Comparison of ENCODE assay signal across 18 cellular contexts in the genomic region with DNA sequence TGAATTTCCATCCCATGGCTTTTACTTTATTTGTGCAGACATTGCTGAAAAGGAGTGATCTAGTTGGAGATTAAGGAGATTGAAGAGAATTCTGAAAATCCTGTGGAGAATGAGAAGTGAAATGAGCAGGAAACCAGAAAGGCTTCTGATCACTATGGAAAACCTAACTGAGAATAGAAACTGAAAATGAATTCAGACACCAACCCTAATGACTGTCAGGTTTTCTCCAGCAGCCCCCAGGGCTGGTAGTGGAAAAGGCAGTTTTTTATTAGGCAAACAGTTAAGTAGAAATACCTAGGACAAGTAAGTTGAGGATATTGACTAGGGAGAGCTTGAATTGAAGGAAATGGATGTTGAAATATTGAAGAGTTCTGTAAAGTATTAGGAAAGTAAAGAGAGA. TPM values are rescaled to one million over a fixed set of nuclear protein-coding genes. Genes with fewer than 3 reads are reported as not detected.
DNase-seq lines count a peak whose midpoint lies in the region; ATAC-seq and TF ChIP-seq lines count a peak whose summit lies in the region.
"Had no signal": no experiment of that assay in that cellular context is flagged by ENCODE, and none has a peak within 500 bp of the region (broad histone marks: within the 10 kb centered on the region; RNA-seq: fewer than 3 reads in every experiment).

No MANE protein-coding gene starts in this region.

- H3K27me3 Mint-ChIP-seq in activated CD8-positive, alpha-beta T cell treated with anti-CD3 and anti-CD28 coated beads, Interleukin-2, amount 10 ng/mL, durations not matched to agents 7 days and 5 days (ENCODE audit: low read depth), result no peaks in the 10 kb centered on the region
- no peaks in the 10 kb centered on the region for H3K27me3 Mint-ChIP-seq in activated CD8-positive, alpha-beta T cell treated with anti-CD3 and anti-CD28 coated beads for 36 hours
- H3K27me3 Mint-ChIP-seq in H9 (ENCODE audit: low read depth) (no peaks in the 10 kb centered on the region), osteocyte (ENCODE audit: unreplicated experiment) (no peaks in the 10 kb centered on the region), endodermal cell (ENCODE audit: insufficient read depth) (no peaks in the 10 kb centered on the region)
- H3K27me3 Mint-ChIP-seq: activated naive CD8-positive, alpha-beta T cell had no signal

- H3K4ac ChIP-seq in H9 (ENCODE audit: low read depth, low read length), result no peak overlapping the region

- peak overlapping the region; percentile 11 for H2BK20ac ChIP-seq in H9 (ENCODE audit: low read depth, low read length, poor library complexity, severe bottlenecking)

- H3K18ac ChIP-seq in H9 (ENCODE audit: insufficient read length, low read depth, low read length), result no peak overlapping the region

- no peak overlapping the region for H3K23ac ChIP-seq in H9 (ENCODE audit: insufficient read length, low read depth, low read length)

- no peak for DNase-seq in activated CD8-positive, alpha-beta T cell treated with anti-CD3 and anti-CD28 coated beads, Interleukin-2, amount 10 ng/mL, durations not matched to agents 7 days and 5 days
- DNase-seq in activated CD8-positive, alpha-beta T cell treated with anti-CD3 and anti-CD28 coated beads for 36 hours, result no peak
- DNase-seq in H9 (no peak), osteocyte (ENCODE audit: extremely low spot score, unreplicated experiment) (no peak), endodermal cell (no peak), body of pancreas (no peak), DMS153 (lab: John Stamatoyannopoulos, UW) (no peak)
- DNase-seq: activated CD4-positive, alpha-beta T cell treated with anti-CD3 and anti-CD28 coated beads for 1 hour; activated T-cell treated with anti-CD3 and anti-CD28 coated beads for 4 hours; esophagus squamous epithelium; heart left ventricle; NCI-H1436 had no signal

- H3K36me3 Mint-ChIP-seq in activated CD8-positive, alpha-beta T cell treated with anti-CD3 and anti-CD28 coated beads, Interleukin-2, amount 10 ng/mL, durations not matched to agents 7 days and 5 days (ENCODE audit: low read depth), result no peaks in the 10 kb centered on the region
- no peaks in the 10 kb centered on the region for H3K36me3 Mint-ChIP-seq in activated CD8-positive, alpha-beta T cell treated with anti-CD3 and anti-CD28 coated beads for 36 hours (ENCODE audit: low read depth)
- H3K36me3 Mint-ChIP-seq in H9 (ENCODE audit: insufficient read depth in 1 of 3, low read depth in 3 of 3) (no peaks in the 10 kb centered on the region; a peak in 1 of 7 replicates), osteocyte (ENCODE audit: unreplicated experiment) (no peaks in the 10 kb centered on the region), endodermal cell (ENCODE audit: low read depth) (no peaks in the 10 kb centered on the region)

- H3K9ac ChIP-seq in H9 (ENCODE audit: extremely low read depth, insufficient read length, low read length), result no peak overlapping the region
- no peak overlapping the region for H3K9ac ChIP-seq in endodermal cell (ENCODE audit: extremely low read depth, low read length, poor library complexity, severe bottlenecking)

- H3K79me2 ChIP-seq in H9 (ENCODE audit: insufficient read depth, low read length), result no peaks in the 10 kb centered on the region

- H4K20me1 ChIP-seq in H9 (ENCODE audit: control insufficient read depth, insufficient read depth, insufficient read length), result no peaks in the 10 kb centered on the region

- H3K14ac ChIP-seq in H9 (ENCODE audit: insufficient read depth, low read length), result no peak overlapping the region

- H3K4me2 ChIP-seq in H9 (ENCODE audit: insufficient read depth, insufficient read length, low read length), result no peak overlapping the region
- H3K4me2 ChIP-seq: A549 had no signal

- no peak overlapping the region for H2BK5ac ChIP-seq in H9 (ENCODE audit: insufficient read length, low read length)

- CTCF ChIA-PET in activated CD8-positive, alpha-beta T cell treated with anti-CD3 and anti-CD28 coated beads, Interleukin-2, amount 10 ng/mL, durations not matched to agents 7 days and 5 days (lab: Charles Lee), result interaction anchor here (2.2 to 3.0 kb wide), 2 partner anchors 13 to 22 kb away, joined by 12 to 24 read pairs; a partner anchor contains a TSS
- CTCF ChIA-PET in activated CD8-positive, alpha-beta T cell treated with anti-CD3 and anti-CD28 coated beads for 36 hours (lab: Charles Lee), result interaction anchor here (3.3 kb wide), 1 partner anchor 13 kb away, joined by 13 read pairs; no protein-coding TSS in a partner anchor

- no peak overlapping the region for H3K56ac ChIP-seq in H9 (ENCODE audit: insufficient read length, low read depth, low read length)

- no peaks in the 10 kb centered on the region for H3K79me1 ChIP-seq in H9 (ENCODE audit: insufficient read depth, low read depth, low read length, poor library complexity, severe bottlenecking)

- no peak overlapping the region for H3K4me3 ChIP-seq in endodermal cell (ENCODE audit: low read length)
- H3K4me3 ChIP-seq in body of pancreas, result no peak overlapping the region
- H3K4me3 ChIP-seq: A549, esophagus squamous epithelium, heart left ventricle, right atrium auricular region had no signal

- intact Hi-C loops in activated CD8-positive, alpha-beta T cell treated with anti-CD3 and anti-CD28 coated beads for 36 hours (cut with micrococcal nuclease), result no loop called here
- intact Hi-C loops in body of pancreas (cut with DNase I), result loop anchor here (10.0 kb wide), 1 partner anchor 293 kb away; no protein-coding TSS in a partner anchor

- POLR2A ChIA-PET in activated CD8-positive, alpha-beta T cell treated with anti-CD3 and anti-CD28 coated beads, Interleukin-2, amount 10 ng/mL, durations not matched to agents 7 days and 5 days (lab: Charles Lee), result interaction anchor here (1.7 kb wide), 1 partner anchor 15 kb away, joined by 5 read pairs; a partner anchor contains a TSS
- POLR2A ChIA-PET in activated CD8-positive, alpha-beta T cell treated with anti-CD3 and anti-CD28 coated beads for 36 hours (lab: Charles Lee), result no interaction called here

- no peaks in the 10 kb centered on the region for H3K36me3 ChIP-seq in endodermal cell (ENCODE audit: control insufficient read depth, insufficient read depth, low read length)
- no peaks in the 10 kb centered on the region for H3K36me3 ChIP-seq in body of pancreas (replicated peaks in 1 of 2; ENCODE audit: insufficient read depth in 1 of 2, low read depth in 2 of 2)
- H3K36me3 ChIP-seq: esophagus squamous epithelium, heart left ventricle, right atrium auricular region had no signal

- no peak overlapping the region for H2BK12ac ChIP-seq in H9 (ENCODE audit: insufficient read length, low read depth, low read length)

- no peaks in the 10 kb centered on the region for H3K9me3 ChIP-seq in H9 (ENCODE audit: control insufficient read depth, low read depth, low read length)
- H3K9me3 ChIP-seq in endodermal cell (ENCODE audit: control insufficient read depth, low read length), result no peaks in the 10 kb centered on the region
- H3K9me3 ChIP-seq in body of pancreas, result no peaks in the 10 kb centered on the region
- H3K9me3 ChIP-seq: A549, esophagus squamous epithelium, heart left ventricle, right atrium auricular region had no signal

- H3K27ac Mint-ChIP-seq in activated CD8-positive, alpha-beta T cell treated with anti-CD3 and anti-CD28 coated beads, Interleukin-2, amount 10 ng/mL, durations not matched to agents 7 days and 5 days, result peak overlapping the region; percentile 53
- H3K27ac Mint-ChIP-seq in activated CD8-positive, alpha-beta T cell treated with anti-CD3 and anti-CD28 coated beads for 36 hours, result no peak overlapping the region
- H3K27ac Mint-ChIP-seq in H9 (no peak overlapping the region), osteocyte (ENCODE audit: unreplicated experiment) (peak overlapping the region; percentile 6), endodermal cell (no peak overlapping the region)
- H3K27ac Mint-ChIP-seq: activated naive CD8-positive, alpha-beta T cell had no signal

- no peak for ATAC-seq in activated CD8-positive, alpha-beta T cell treated with anti-CD3 and anti-CD28 coated beads, Interleukin-2, amount 10 ng/mL, durations not matched to agents 7 days and 5 days
- no peak for ATAC-seq in activated CD8-positive, alpha-beta T cell treated with anti-CD3 and anti-CD28 coated beads for 36 hours
- ATAC-seq in HG03520 (IDR thresholded peaks at IDR 0.05; ENCODE audit: unreplicated experiment), result peak; percentile 61
- no peak for ATAC-seq in body of pancreas
- ATAC-seq: A549, heart left ventricle had no signal

- no peaks in the 10 kb centered on the region for H3K27me3 ChIP-seq in H9 (ENCODE audit: insufficient read depth, low read length)
- no peaks in the 10 kb centered on the region for H3K27me3 ChIP-seq in endodermal cell (ENCODE audit: control insufficient read depth, insufficient read depth, low read length, poor library complexity, severe bottlenecking)
- H3K27me3 ChIP-seq in body of pancreas, result no peaks in the 10 kb centered on the region
- H3K27me3 ChIP-seq: esophagus squamous epithelium, heart left ventricle, right atrium auricular region had no signal

- H3K9me3 Mint-ChIP-seq in activated CD8-positive, alpha-beta T cell treated with anti-CD3 and anti-CD28 coated beads, Interleukin-2, amount 10 ng/mL, durations not matched to agents 7 days and 5 days (ENCODE audit: insufficient read depth), result no peaks in the 10 kb centered on the region
- no peaks in the 10 kb centered on the region for H3K9me3 Mint-ChIP-seq in activated CD8-positive, alpha-beta T cell treated with anti-CD3 and anti-CD28 coated beads for 36 hours
- H3K9me3 Mint-ChIP-seq in H9 (no peaks in the 10 kb centered on the region), osteocyte (ENCODE audit: unreplicated experiment) (no peaks in the 10 kb centered on the region), endodermal cell (no peaks in the 10 kb centered on the region)
- H3K9me3 Mint-ChIP-seq: CD14-positive monocyte had no signal

- H3K4me1 Mint-ChIP-seq in activated CD8-positive, alpha-beta T cell treated with anti-CD3 and anti-CD28 coated beads, Interleukin-2, amount 10 ng/mL, durations not matched to agents 7 days and 5 days (ENCODE audit: low read depth), result peaks cover 12% of the 10 kb centered on the region
- H3K4me1 Mint-ChIP-seq in activated CD8-positive, alpha-beta T cell treated with anti-CD3 and anti-CD28 coated beads for 36 hours (ENCODE audit: low read depth), result peaks cover 8% of the 10 kb centered on the region
- peaks cover 9 to 12% of the 10 kb centered on the region in 2 experiments for H3K4me1 Mint-ChIP-seq in H9
- peaks cover 6% of the 10 kb centered on the region for H3K4me1 Mint-ChIP-seq in osteocyte (ENCODE audit: unreplicated experiment)
- peaks cover 2% of the 10 kb centered on the region for H3K4me1 Mint-ChIP-seq in endodermal cell
- H3K4me1 Mint-ChIP-seq: neural crest cell had no signal

- no peak overlapping the region for H4K8ac ChIP-seq in H9 (replicated peaks; ENCODE audit: insufficient read length, low read depth, low read length)

- H3K23me2 ChIP-seq in H9 (ENCODE audit: insufficient read length, low read depth, low read length, poor library complexity, severe bottlenecking), result no peaks in the 10 kb centered on the region

- H3K4me3 Mint-ChIP-seq in activated CD8-positive, alpha-beta T cell treated with anti-CD3 and anti-CD28 coated beads, Interleukin-2, amount 10 ng/mL, durations not matched to agents 7 days and 5 days, result no peak overlapping the region
- H3K4me3 Mint-ChIP-seq in activated CD8-positive, alpha-beta T cell treated with anti-CD3 and anti-CD28 coated beads for 36 hours, result no peak overlapping the region
- H3K4me3 Mint-ChIP-seq in H9 (no peak overlapping the region), osteocyte (ENCODE audit: unreplicated experiment) (no peak overlapping the region), endodermal cell (no peak overlapping the region)
- H3K4me3 Mint-ChIP-seq: activated naive CD8-positive, alpha-beta T cell; CD14-positive monocyte; neural crest cell had no signal

- H2AFZ ChIP-seq in H9 (ENCODE audit: low read length), result no peak overlapping the region

- no peak overlapping the region for H2AK5ac ChIP-seq in H9 (ENCODE audit: insufficient read length, low read length)

- H4K91ac ChIP-seq in H9 (ENCODE audit: insufficient read length, low read depth, low read length), result no peak overlapping the region

- no peak overlapping the region for H2BK120ac ChIP-seq in H9 (ENCODE audit: low read depth, low read length, poor library complexity, severe bottlenecking)

- no peak for TF ChIP-seq CTCF in activated CD8-positive, alpha-beta T cell treated with anti-CD3 and anti-CD28 coated beads for 36 hours (IDR thresholded peaks at IDR 0.05)
- no peak for TF ChIP-seq CTCF in H9 (conservative IDR thresholded peaks at IDR 0.05)
- TF ChIP-seq CTCF in osteocyte (IDR thresholded peaks at IDR 0.05), result no peak
- TF ChIP-seq CTCF in endodermal cell (conservative IDR thresholded peaks at IDR 0.05), result no peak
- TF ChIP-seq CTCF in body of pancreas (IDR thresholded peaks at IDR 0.05), result no peak

- peaks cover 3% of the 10 kb centered on the region for H3K4me1 ChIP-seq in H9 (ENCODE audit: insufficient read depth, low read length)
- no peaks in the 10 kb centered on the region for H3K4me1 ChIP-seq in endodermal cell (ENCODE audit: control insufficient read depth, insufficient read depth, low read length)
- H3K4me1 ChIP-seq in body of pancreas, result no peaks in the 10 kb centered on the region
- H3K4me1 ChIP-seq: A549, esophagus squamous epithelium, right atrium auricular region had no signal

- no peak overlapping the region for H3T11ph ChIP-seq in H9 (ENCODE audit: low read length)

- H3K27ac ChIP-seq in H9 (ENCODE audit: insufficient read length, low read depth, low read length) (no peak overlapping the region), endodermal cell (ENCODE audit: low read depth, low read length) (no peak overlapping the region), body of pancreas (no peak overlapping the region)
- H3K27ac ChIP-seq: A549, esophagus squamous epithelium, heart left ventricle, right atrium auricular region had no signal

- no peak overlapping the region for H2BK15ac ChIP-seq in H9 (ENCODE audit: low read depth, low read length)

- H4K5ac ChIP-seq in H9 (ENCODE audit: insufficient read length, low read depth, low read length), result no peak overlapping the region

- no peak for TF ChIP-seq POLR2A in body of pancreas (IDR thresholded peaks at IDR 0.05)

RNA-seq across cellular contexts. Expression of a gene that starts 14.7 kb away (rescaled TPM):
- total RNA-seq in activated CD8-positive, alpha-beta T cell treated with anti-CD3 and anti-CD28 coated beads, Interleukin-2, amount 10 ng/mL, durations not matched to agents 7 days and 5 days, result 10 to 100 TPM; 36.5 to 37.1 TPM
- 10 to 100 TPM; 35.4 to 39.2 TPM for total RNA-seq in activated CD8-positive, alpha-beta T cell treated with anti-CD3 and anti-CD28 coated beads for 36 hours
- total RNA-seq in H9 (2021), result 2.8 and 5.5 TPM in 2 replicates
- total RNA-seq in osteocyte, result 57.7 and 90.8 TPM in 2 replicates
- total RNA-seq in endodermal cell, result 10 to 100 TPM; 30.5 to 60.7 TPM
- polyA plus RNA-seq in endodermal cell (2013, experiment 1 of 2), result 55.6 TPM
- 57.6 TPM for polyA plus RNA-seq in endodermal cell (2013, experiment 2 of 2)
- 10 to 100 TPM in 1 of 2 donors, 1 to 10 TPM in 1; 8.6 to 29.3 TPM for total RNA-seq in body of pancreas

Comparison
In these comparisons a context has a peak if more than half of its experiments do, and no peak if none do; other contexts are left out.
1. H3K27ac Mint-ChIP-seq: peak in activated CD8-positive, alpha-beta T cell treated with anti-CD3 and anti-CD28 coated beads, Interleukin-2, amount 10 ng/mL, durations not matched to agents 7 days and 5 days (single experiment) and osteocyte (single experiment); none in activated CD8-positive, alpha-beta T cell treated with anti-CD3 and anti-CD28 coated beads for 36 hours (single experiment), H9 (0 of 3) and endodermal cell (single experiment).